In the genomic region with DNA sequence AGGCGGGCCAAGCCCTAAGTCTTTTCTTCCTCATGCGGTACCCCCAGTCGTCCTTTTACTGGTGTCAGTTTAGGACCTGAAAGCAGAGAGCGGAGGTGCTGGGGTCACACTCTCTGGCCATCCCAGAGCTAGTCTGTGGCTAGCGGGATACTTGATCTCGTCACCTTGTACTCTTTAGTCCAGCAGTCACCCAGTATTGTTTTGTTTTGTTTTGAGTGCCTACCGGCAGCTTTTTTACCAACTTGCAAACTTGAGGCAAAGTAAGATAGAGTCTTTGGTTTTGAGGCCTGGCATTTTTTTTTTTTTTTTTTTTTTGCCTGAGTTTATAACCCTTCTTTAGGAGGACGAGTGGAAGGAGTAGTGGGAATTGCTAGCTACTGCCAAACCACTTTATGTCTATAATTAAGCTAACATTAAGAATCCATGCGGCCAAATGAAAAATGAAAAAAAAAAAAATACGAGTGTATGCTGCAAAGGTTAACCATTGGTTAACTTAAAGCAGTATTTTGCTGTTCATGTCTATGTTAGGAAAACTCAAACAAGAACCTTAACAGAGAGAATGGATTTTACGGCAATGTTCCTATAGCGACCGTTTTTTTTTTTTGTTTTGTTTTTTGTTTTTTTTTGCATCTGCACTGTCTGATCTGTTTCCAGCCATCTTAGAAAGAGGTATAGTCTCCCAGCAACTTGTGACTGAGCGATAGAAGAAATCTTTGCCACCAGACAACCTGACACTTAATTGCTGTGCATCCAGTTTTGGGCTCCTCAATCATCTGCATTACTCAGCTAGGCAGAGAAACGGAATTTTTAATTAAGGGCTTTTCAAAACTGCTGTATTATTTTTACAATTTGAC, we compare ENCODE assay signal across 8 cellular contexts. TPM values are rescaled to one million over a fixed set of nuclear protein-coding genes. Genes with fewer than 3 reads are reported as not detected.
DNase-seq lines count a peak whose midpoint lies in the region; ATAC-seq and TF ChIP-seq lines count a peak whose summit lies in the region.

No MANE protein-coding gene starts in this region.

- DNase-seq in BE2C = no peak
- no peak for DNase-seq in IMR-90
- DNase-seq in ascending aorta (ENCODE audit: low spot score in 2 of 2) = no peak
- peak; percentile 21 for DNase-seq in iris pigment epithelial cell (ENCODE audit: low read depth)
- peak; percentile 34 for DNase-seq in superior temporal gyrus (ENCODE audit: extremely low spot score)
- no peak for DNase-seq in NCI-H1930 (lab: John Stamatoyannopoulos, UW)
- no peak for DNase-seq in activated CD4-positive, alpha-beta T cell treated with anti-CD3 and anti-CD28 coated beads, Interleukin-2, amount 50 U/mL, for 4 hours

- TF ChIP-seq POLR2A in IMR-90 (IDR thresholded peaks at IDR 0.05; ENCODE audit: low read depth, low read length) = no peak

- peak overlapping the region; percentile 77 for H3K27ac ChIP-seq in IMR-90 (ENCODE audit: insufficient read depth, low read length)
- peak overlapping the region; percentile 98 to 99 for H3K27ac ChIP-seq in ascending aorta

- H2AK9ac ChIP-seq in IMR-90 (replicated peaks; ENCODE audit: low read depth, low read length, poor library complexity) = peak overlapping the region; percentile 95

- no peak overlapping the region; the same call in 2 of the 3 replicates for H2BK15ac ChIP-seq in IMR-90 (ENCODE audit: low read depth, low read length)

- H3K4ac ChIP-seq in IMR-90 (ENCODE audit: low read depth, low read length) = peak overlapping the region; percentile 92

- dilution Hi-C loops in IMR-90 (cut with HindIII; ENCODE audit: low sequenced_read_pairs, unreplicated experiment) = no loop called here

- H3K4me1 ChIP-seq in BE2C (no peaks in the 10 kb centered on the region), IMR-90 (ENCODE audit: control insufficient read depth, insufficient read depth, low read length) (peaks cover 2% of the 10 kb centered on the region; the same call in 1 of the 2 replicates), ascending aorta (peaks cover 7 to 45% of the 10 kb centered on the region in 2 donors)

- TSS peak; percentile 36 for BruUV-seq in IMR-90 (replicated peaks; lab: Mats Ljungman, UMichigan)

- no peak for TF ChIP-seq RAD21 in IMR-90 (IDR thresholded peaks at IDR 0.05; ENCODE audit: low read length)

- peak overlapping the region; percentile 4; the same call in 1 of the 2 replicates for H4K5ac ChIP-seq in IMR-90 (ENCODE audit: low read depth, low read length)

- H3K27me3 ChIP-seq in BE2C = no peaks in the 10 kb centered on the region
- no peaks in the 10 kb centered on the region for H3K27me3 ChIP-seq in IMR-90 (ENCODE audit: control insufficient read depth, insufficient read depth, low read length)
- no peaks in the 10 kb centered on the region for H3K27me3 ChIP-seq in ascending aorta

- H3K9ac ChIP-seq in IMR-90 (ENCODE audit: low read depth, low read length) = peak overlapping the region; percentile 79

- no peak overlapping the region for H3K18ac ChIP-seq in IMR-90 (ENCODE audit: low read depth, low read length)

- peak overlapping the region; percentile 32 to 95; a peak in 3 of 4 replicates for H4K8ac ChIP-seq in IMR-90 (ENCODE audit: low read depth in 2 of 2, low read length in 2 of 2)

- H2AK5ac ChIP-seq in IMR-90 (ENCODE audit: low read depth, low read length) = peak overlapping the region; percentile 77

- POLR2A ChIA-PET in IMR-90 (lab: Charles Lee; ENCODE audit: unreplicated experiment) = interaction anchor here (0.5 to 0.7 kb wide), 2 partner anchors 22 to 154 kb away, joined by 3 to 9 read pairs; no protein-coding TSS in a partner anchor

- CTCF ChIA-PET in IMR-90 (lab: Yijun Ruan, JAX) = interaction anchor here (1.2 to 1.5 kb wide), 2 partner anchors 14 to 46 kb away, joined by 3 to 4 read pairs; no protein-coding TSS in a partner anchor

- H2BK20ac ChIP-seq in IMR-90 (ENCODE audit: low read depth, low read length) = no peak overlapping the region

- ATAC-seq in GM19438 (IDR thresholded peaks at IDR 0.05; ENCODE audit: low read depth, unreplicated experiment) (peak; percentile 6), IMR-90 (ENCODE audit: low read depth) (peak; percentile 2)

- H3K9me1 ChIP-seq in IMR-90 (ENCODE audit: insufficient read depth, low read length) = peaks cover 7% of the 10 kb centered on the region

- intact Hi-C loops in IMR-90 (cut with micrococcal nuclease) (no loop called here), ascending aorta (cut with DNase I) (loop anchor here (2.0 to 5.0 kb wide), 4 partner anchors 113 to 865 kb away; partner anchors contain the start of genes CDYL, ECI2 and TUBB2A)

- 0% methylated on average over 1 of the region's 15 CpGs; no CpG with 5 or more reads in 1 of the 2 experiments for WGBS in IMR-90 (ENCODE audit: extremely low coverage in 2 of 2, insufficient read length in 1 of 2), 2 experiments

- no peaks in the 10 kb centered on the region for H3K9me3 ChIP-seq in BE2C
- H3K9me3 ChIP-seq in IMR-90 (ENCODE audit: control insufficient read depth, insufficient read depth, low read length) = no peaks in the 10 kb centered on the region
- H3K9me3 ChIP-seq in ascending aorta = no peaks in the 10 kb centered on the region

- peak overlapping the region; percentile 90 for H3K56ac ChIP-seq in IMR-90 (ENCODE audit: extremely low read depth, insufficient read depth, low read length)

- in situ Hi-C loops in IMR-90 (cut with MboI; ENCODE audit: low sequenced_read_pairs) = no loop called here

- no peak for TF ChIP-seq CTCF in BE2C (IDR thresholded peaks at IDR 0.05; ENCODE audit: low read depth, low read length)
- TF ChIP-seq CTCF in IMR-90 (conservative IDR thresholded peaks at IDR 0.05; ENCODE audit: low read depth, low read length) = no peak
- TF ChIP-seq CTCF in ascending aorta (IDR thresholded peaks at IDR 0.05) = no peak

- no peak overlapping the region for H2BK120ac ChIP-seq in IMR-90 (ENCODE audit: low read depth, low read length)

- peak overlapping the region; percentile 80 for H2BK5ac ChIP-seq in IMR-90 (ENCODE audit: low read depth, low read length, poor library complexity, severe bottlenecking)

- peak overlapping the region; percentile 96; the same call in 1 of the 2 replicates for H4K91ac ChIP-seq in IMR-90 (ENCODE audit: insufficient read depth, low read depth, low read length)

- H2AFZ ChIP-seq in IMR-90 (replicated peaks; ENCODE audit: low read length, poor library complexity) = peak overlapping the region; percentile 90

- peaks cover 53% of the 10 kb centered on the region for H4K20me1 ChIP-seq in IMR-90 (ENCODE audit: insufficient read depth, low read length)

- H3K4me3 ChIP-seq in BE2C (ENCODE audit: low read depth, low read length) (peak overlapping the region; percentile 94), IMR-90 (ENCODE audit: insufficient read depth, low read depth, low read length) (peak overlapping the region; percentile 67), ascending aorta (peak overlapping the region; percentile 76 to 94)

- H3K79me1 ChIP-seq in IMR-90 (ENCODE audit: low read depth in 1 of 2, low read length in 2 of 2) = peaks cover 8 to 31% of the 10 kb centered on the region in 2 experiments; a peak in 3 of 4 replicates

- peak overlapping the region; percentile 92 for H3K23ac ChIP-seq in IMR-90 (ENCODE audit: low read depth, low read length)

- peak overlapping the region; percentile 95 for H3K14ac ChIP-seq in IMR-90 (replicated peaks; ENCODE audit: low read depth, low read length)

- peak overlapping the region; percentile 98 for H3K4me2 ChIP-seq in IMR-90 (ENCODE audit: low read depth, low read length)

- H3K36me3 ChIP-seq in BE2C = peaks cover 5% of the 10 kb centered on the region; the same call in 1 of the 2 replicates
- no peaks in the 10 kb centered on the region; the same call in 1 of the 2 replicates for H3K36me3 ChIP-seq in IMR-90 (ENCODE audit: control insufficient read depth, insufficient read depth, low read length)
- no peaks in the 10 kb centered on the region for H3K36me3 ChIP-seq in ascending aorta

TF ChIP-seq in IMR-90, 13 proteins besides CTCF, POLR2A, EP300 and RAD21:
- TF ChIP-seq MAFK (IDR thresholded peaks at IDR 0.05; ENCODE audit: low read depth, low read length) (no peak), MXI1 (IDR thresholded peaks at IDR 0.05; ENCODE audit: borderline replicate concordance, low read depth, low read length) (peak; percentile 13; the same call in 1 of the 2 replicates), RFX5 (IDR thresholded peaks at IDR 0.05; ENCODE audit: low read depth, low read length) (0 out of 2 replicates have a peak, but pooled peaks have one; percentile 38), CHD1 (IDR thresholded peaks at IDR 0.05; ENCODE audit: low read depth, low read length) (0 out of 2 replicates have a peak, but pooled peaks have one; percentile 1), FOS (IDR thresholded peaks at IDR 0.05; ENCODE audit: low read depth, low read length) (no peak), CEBPB (IDR thresholded peaks at IDR 0.05; ENCODE audit: low read depth, low read length) (no peak)
- TF ChIP-seq, protein P1, sequence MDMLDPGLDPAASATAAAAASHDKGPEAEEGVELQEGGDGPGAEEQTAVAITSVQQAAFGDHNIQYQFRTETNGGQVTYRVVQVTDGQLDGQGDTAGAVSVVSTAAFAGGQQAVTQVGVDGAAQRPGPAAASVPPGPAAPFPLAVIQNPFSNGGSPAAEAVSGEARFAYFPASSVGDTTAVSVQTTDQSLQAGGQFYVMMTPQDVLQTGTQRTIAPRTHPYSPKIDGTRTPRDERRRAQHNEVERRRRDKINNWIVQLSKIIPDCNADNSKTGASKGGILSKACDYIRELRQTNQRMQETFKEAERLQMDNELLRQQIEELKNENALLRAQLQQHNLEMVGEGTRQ (IDR thresholded peaks at IDR 0.05; ENCODE audit: low read depth, low read length) = no peak

RNA-seq across cellular contexts. Expression of gene FAM217A, which starts 56.8 kb away (rescaled TPM):
- polyA plus RNA-seq in BE2C (2012; ENCODE audit: insufficient read depth, insufficient read length, low read depth) = not detected
- not detected in 2 replicates for total RNA-seq in IMR-90 (2012; rRNA removed)
- polyA plus RNA-seq in IMR-90 (2012; rRNA removed) = not detected in 2 replicates
- polyA plus RNA-seq in IMR-90 (2012; cell fraction: cytosol; rRNA removed) = not detected in 2 replicates
- polyA plus RNA-seq in IMR-90 (2012; cell fraction: nucleus; rRNA removed; ENCODE audit: low replicate concordance) = not detected in 2 replicates
- not detected for total RNA-seq in ascending aorta

Comparison
In these comparisons a context has a peak if more than half of its experiments do, and no peak if none do; other contexts are left out.
1. DNase-seq: peak in iris pigment epithelial cell (single experiment) and superior temporal gyrus (single experiment); none in BE2C (single experiment), IMR-90 (single experiment), ascending aorta (0 of 2), NCI-H1930 (0 of 2) and activated CD4-positive, alpha-beta T cell treated with anti-CD3 and anti-CD28 coated beads, Interleukin-2, amount 50 U/mL, for 4 hours (0 of 2).
2. Peak in every context shown above with its lines, with median percentiles within 50 percentile points of each other: H3K4me3 ChIP-seq.